ENCODE assay signal across 28 cellular contexts in the genomic region with DNA sequence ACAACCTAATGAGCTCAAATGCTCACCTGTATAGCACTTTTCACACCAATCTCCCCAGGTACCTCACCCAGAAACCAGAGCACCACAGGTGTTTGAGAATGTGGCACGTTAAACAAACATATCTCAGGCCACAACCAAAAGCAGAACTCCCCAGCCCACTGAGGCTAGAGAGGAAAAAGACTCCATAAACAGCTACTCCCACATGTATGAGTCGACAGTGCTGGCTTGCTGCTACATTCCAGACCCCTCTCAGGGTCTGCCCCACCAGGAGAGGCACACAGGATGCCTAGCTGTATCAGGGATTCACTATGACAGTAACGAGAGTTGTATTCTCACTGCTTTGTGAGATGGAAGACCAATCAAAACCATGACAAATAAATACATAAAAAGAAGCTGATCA.
"Had no signal": no experiment of that assay in that cellular context is flagged by ENCODE, and none has a peak within 500 bp of the region (broad histone marks: within the 10 kb centered on the region; RNA-seq: fewer than 3 reads in every experiment).

No MANE protein-coding gene starts in this region.

- H3K4me2 ChIP-seq: KMS-11 had no signal

- H3K36me3 ChIP-seq: adrenal gland, breast epithelium, SJCRH30 had no signal

- FAIRE-seq: astrocyte had no signal

- H3K4me1 ChIP-seq: adrenal gland, body of pancreas, breast epithelium, SJCRH30 had no signal

- H3K4me3 ChIP-seq: adrenal gland, body of pancreas, breast epithelium, SJCRH30, SK-N-MC had no signal

- H3K9ac ChIP-seq: KMS-11 had no signal

- ATAC-seq: activated CD4-positive, alpha-beta T cell treated with anti-CD3 and anti-CD28 coated beads for 36 hours; activated CD4-positive, CD25-positive, alpha-beta regulatory T cell treated with anti-CD3 and anti-CD28 coated beads, Interleukin-2, amount 50 U/mL, for 24 hours; activated CD8-positive, alpha-beta T cell treated with anti-CD3 and anti-CD28 coated beads, Interleukin-2, amount 10 ng/mL, durations not matched to agents 7 days and 5 days; activated naive CD4-positive, alpha-beta T cell treated with anti-CD3 and anti-CD28 coated beads, Interleukin-2, amount 50 U/mL, for 72 hours; body of pancreas; Panc1 had no signal

- H3K27me3 ChIP-seq: adrenal gland, body of pancreas, breast epithelium, SJCRH30 had no signal

- H3K27ac ChIP-seq: adrenal gland, body of pancreas, breast epithelium, KMS-11, SJCRH30, SK-N-MC had no signal

- DNase-seq: activated CD4-positive, alpha-beta T cell treated with anti-CD3 and anti-CD28 coated beads for 36 hours; activated CD4-positive, alpha-beta T cell treated with anti-CD3 and anti-CD28 coated beads, Interleukin-2, amount 10 ng/mL, durations not matched to agents 7 days and 5 days; activated CD4-positive, alpha-beta T cell treated with anti-CD3 and anti-CD28 coated beads, Interleukin-2, amount 50 U/mL, for 48 hours; activated CD8-positive, alpha-beta T cell treated with anti-CD3 and anti-CD28 coated beads, Interleukin-2, amount 10 ng/mL, durations not matched to agents 7 days and 5 days; activated gamma-delta T cell treated with Interleukin-2 at 50 U/mL for 16 hours; activated naive CD4-positive, alpha-beta T cell treated with anti-CD3 and anti-CD28 coated beads for 36 hours; activated T-cell treated with anti-CD3 and anti-CD28 coated beads, Interleukin-2, amount 50 U/mL, for 24 hours; adrenal gland; MM.1S; MV-4-11; NCI-H1105; NCI-H1436; NCI-H1694; NCI-H1930; NCI-H2081 treated with DMSO at 0.1 percent for 48 hours; NCI-H226; NCI-H446 treated with DMSO at 0.1 percent for 48 hours; SHP77; SJCRH30; T1000 had no signal
